ENCODE assay signal across 7 cellular contexts in genomic region chr1:35558374-35559316, GRCh38. TPM values are rescaled to one million over a fixed set of nuclear protein-coding genes. Genes with fewer than 3 reads are reported as not detected.
DNase-seq lines count a peak whose midpoint lies in the region; ATAC-seq and TF ChIP-seq lines count a peak whose summit lies in the region.

No MANE protein-coding gene starts in this region.

- H3K36me3 ChIP-seq in PC-3 (ENCODE audit: low read depth, low read length) (peaks cover 7% of the 10 kb centered on the region; the same call in 1 of the 2 replicates), muscle layer of colon (ENCODE audit: insufficient read depth, low read length) (peaks cover 16% of the 10 kb centered on the region)

- DNase-seq in PC-3 (no peak), chondrocyte (ENCODE audit: low spot score) (no peak)

- H3K4me1 Mint-ChIP-seq in chondrocyte (ENCODE audit: low read depth): peaks cover 50% of the 10 kb centered on the region

- H2AFZ ChIP-seq in PC-3 (ENCODE audit: low read length): peak overlapping the region; percentile 83; the same call in 1 of the 2 replicates

- no peaks in the 10 kb centered on the region for H3K9me3 ChIP-seq in PC-3 (ENCODE audit: low read length)
- no peaks in the 10 kb centered on the region for H3K9me3 ChIP-seq in muscle layer of colon (ENCODE audit: low read length)

- BruUV-seq in PC-3 (replicated peaks; lab: Mats Ljungman, UMichigan): no TSS peak

- H3K36me3 Mint-ChIP-seq in chondrocyte (ENCODE audit: low read depth): peaks cover 6% of the 10 kb centered on the region

- H3K27ac ChIP-seq in PC-3 (ENCODE audit: low read length) (no peak overlapping the region), muscle layer of colon (ENCODE audit: low read depth, low read length) (peak overlapping the region; percentile 94)

- ATAC-seq in PC-3 (no peak), GM18502 (IDR thresholded peaks at IDR 0.05; ENCODE audit: poor library complexity, unreplicated experiment) (no peak), GM19324 (IDR thresholded peaks at IDR 0.05; ENCODE audit: low FRiP score, unreplicated experiment) (no peak), HG03469 (IDR thresholded peaks at IDR 0.05; ENCODE audit: unreplicated experiment) (no peak)

- peaks cover 10% of the 10 kb centered on the region for H3F3A ChIP-seq in PC-3 (ENCODE audit: low read length, unreplicated experiment)

- no peaks in the 10 kb centered on the region for H4K20me1 ChIP-seq in PC-3 (ENCODE audit: low read length)

- peak overlapping the region; percentile 97 for H3K4me3 Mint-ChIP-seq in chondrocyte (ENCODE audit: unreplicated experiment)

- peak overlapping the region; percentile 96 for H3K4me2 ChIP-seq in PC-3 (ENCODE audit: low read length)

- peak overlapping the region; percentile 95 for H3K9ac ChIP-seq in PC-3 (ENCODE audit: low read length)
- peak overlapping the region; percentile 77 for H3K9ac ChIP-seq in muscle layer of colon (ENCODE audit: low read length)

- peaks cover 46% of the 10 kb centered on the region for H3K79me2 ChIP-seq in PC-3 (ENCODE audit: low read length)

- H3K4me1 ChIP-seq in PC-3 (ENCODE audit: insufficient read depth, low read length): peaks cover 33% of the 10 kb centered on the region
- H3K4me1 ChIP-seq in muscle layer of colon (ENCODE audit: insufficient read depth, low read length): peaks cover 49% of the 10 kb centered on the region

- TF ChIP-seq CTCF in GM12875 (IDR thresholded peaks at IDR 0.05; ENCODE audit: borderline replicate concordance, insufficient read depth, low read depth, low read length) (no peak), PC-3 (conservative IDR thresholded peaks at IDR 0.05; ENCODE audit: low read depth, low read length) (no peak), chondrocyte (IDR thresholded peaks at IDR 0.05) (peak; percentile 25)

- H3K4me3 ChIP-seq in GM12875 (ENCODE audit: low read depth, low read length) (peak overlapping the region; percentile 94), PC-3 (ENCODE audit: low read length) (peak overlapping the region; percentile 78), muscle layer of colon (ENCODE audit: low read depth in 1 of 2, low read length in 2 of 2) (peak overlapping the region; percentile 92 to 96)

- CTCF ChIA-PET in PC-3 (lab: Charles Lee): no interaction called here

- H3K9me2 ChIP-seq in PC-3 (replicated peaks; ENCODE audit: low read length): no peaks in the 10 kb centered on the region

- H3K27ac Mint-ChIP-seq in chondrocyte (ENCODE audit: unreplicated experiment): peak overlapping the region; percentile 90

- no peaks in the 10 kb centered on the region for H3K9me3 Mint-ChIP-seq in chondrocyte (ENCODE audit: low read depth)

- intact Hi-C loops in PC-3 (cut with micrococcal nuclease): no loop called here

- H3K27me3 ChIP-seq in PC-3 (ENCODE audit: low read length): no peaks in the 10 kb centered on the region
- H3K27me3 ChIP-seq in muscle layer of colon (ENCODE audit: control insufficient read depth in 1 of 2, insufficient read depth in 2 of 2, low read length in 2 of 2): no peaks in the 10 kb centered on the region

- POLR2A ChIA-PET in PC-3 (lab: Charles Lee; ENCODE audit: unreplicated experiment): no interaction called here

- no peaks in the 10 kb centered on the region for H3K27me3 Mint-ChIP-seq in chondrocyte (ENCODE audit: low read depth)

RNA-seq across cellular contexts. Expression of gene NCDN, which starts 1.0 kb away (rescaled TPM):
- total RNA-seq in PC-3 (2014; rRNA removed): 25.2 and 30.2 TPM in 2 replicates
- 35.3 to 46.5 TPM (median 36.4 TPM) in 3 replicates for total RNA-seq in chondrocyte

RNA-seq across cellular contexts. Expression of gene KIAA0319L, which starts 1.4 kb away (rescaled TPM):
- total RNA-seq in PC-3 (2014; rRNA removed) (20.9 and 26.7 TPM in 2 replicates), chondrocyte (26.9 to 40.8 TPM (median 28.7 TPM) in 3 replicates)

RNA-seq across cellular contexts. Expression of gene TFAP2E, which starts 14.5 kb away (rescaled TPM):
- total RNA-seq in PC-3 (2014; rRNA removed) (0.26 and 1.4 TPM in 2 replicates), chondrocyte (0.92 to 1.4 TPM (median 0.97 TPM) in 3 replicates)
